ENCODE assay signal across 8 cellular contexts in genomic region chr7:114084381-114085312, GRCh38.
A peak's percentile ranks its signal among the peaks of the same experiment; 100 is the strongest.
DNase-seq lines count a peak whose midpoint lies in the region; ATAC-seq and TF ChIP-seq lines count a peak whose summit lies in the region.

No MANE protein-coding gene starts in this region.

- TF ChIP-seq CTCF in GM13976 (IDR thresholded peaks at IDR 0.05; ENCODE audit: borderline replicate concordance, control extremely low read depth, extremely low read depth, insufficient read depth, missing control alignments) (no peak), ascending aorta (IDR thresholded peaks at IDR 0.05) (no peak)

- DNase-seq in ACHN (peak; percentile 67), GM13976 (ENCODE audit: low spot score) (peak; percentile 46), NCI-H1105 treated with DMSO at 0.1 percent for 48 hours (lab: John Stamatoyannopoulos, UW) (peak; percentile 55), ascending aorta (ENCODE audit: low spot score in 2 of 2) (peak in 1 of 2 donors; percentile 71), skeletal muscle cell (ENCODE audit: low read depth) (no peak)

- no peak for ATAC-seq in HG03159 (IDR thresholded peaks at IDR 0.05; ENCODE audit: unreplicated experiment)
- no peak for ATAC-seq in HG03520 (IDR thresholded peaks at IDR 0.05; ENCODE audit: unreplicated experiment)

- in situ Hi-C loops in ACHN (cut with HindIII; ENCODE audit: low pct_ligation_motif_present, low pct_unique_long_range_greater_than_20kb, low sequenced_read_pairs) (loop anchor here (25.0 kb wide), 1 partner anchor 328 kb away; the partner anchor contains the start of gene FOXP2), GM13976 (cut with MboI; ENCODE audit: low sequenced_read_pairs, unreplicated experiment) (no loop called here)

- H3K27me3 ChIP-seq in ascending aorta (no peaks in the 10 kb centered on the region), iPS-15b (ENCODE audit: control insufficient read depth, insufficient read depth, low read length) (peaks cover 68% of the 10 kb centered on the region)

- H3K9ac ChIP-seq in iPS-15b (ENCODE audit: low read depth, low read length), result peak overlapping the region; percentile 71

- peak overlapping the region; percentile 91 to 98 for H3K27ac ChIP-seq in ascending aorta

- intact Hi-C loops in ascending aorta (cut with DNase I), result loop anchor here (2.0 to 10.0 kb wide), 6 partner anchors 133 to 1768 kb away; partner anchors contain the start of genes IFRD1 and MDFIC

- H3K4me1 ChIP-seq in ascending aorta (peaks cover 0 to 2% of the 10 kb centered on the region in 2 donors), iPS-15b (ENCODE audit: control insufficient read depth, insufficient read depth, low read length) (peaks cover 13% of the 10 kb centered on the region)

- H3K4me3 ChIP-seq in ascending aorta, result peak overlapping the region; percentile 84 to 89
- H3K4me3 ChIP-seq in iPS-15b (ENCODE audit: low read depth, low read length), result peak overlapping the region; percentile 81
- peak overlapping the region; percentile 77 for H3K4me3 ChIP-seq in skeletal muscle cell (ENCODE audit: low read depth, low read length)

- H3K9me3 ChIP-seq in ascending aorta (no peaks in the 10 kb centered on the region), iPS-15b (ENCODE audit: control insufficient read depth, insufficient read depth, low read length) (no peaks in the 10 kb centered on the region)

- no peaks in the 10 kb centered on the region for H3K36me3 ChIP-seq in ascending aorta
- H3K36me3 ChIP-seq in iPS-15b (ENCODE audit: control insufficient read depth, insufficient read depth, low read length), result no peaks in the 10 kb centered on the region
